In genomic region chr19:54124393-54124792, GRCh38 we compare ENCODE assay signal across 22 cellular contexts. TPM values are rescaled to one million over a fixed set of nuclear protein-coding genes. Genes with fewer than 3 reads are reported as not detected.
DNase-seq lines count a peak whose midpoint lies in the region; ATAC-seq, FAIRE-seq and TF ChIP-seq lines count a peak whose summit lies in the region.
"Had no signal": no experiment of that assay in that cellular context is flagged by ENCODE, and none has a peak within 500 bp of the region (broad histone marks: within the 10 kb centered on the region; RNA-seq: fewer than 3 reads in every experiment).

No MANE protein-coding gene starts in this region.

- no peak overlapping the region for H2BK5ac ChIP-seq in neuronal stem cell (ENCODE audit: low read length)

- no peak overlapping the region for H2BK15ac ChIP-seq in neuronal stem cell (ENCODE audit: low read length)

- no peak overlapping the region for H3K14ac ChIP-seq in neuronal stem cell (ENCODE audit: low read length)

- H2BK120ac ChIP-seq in neuronal stem cell (ENCODE audit: low read depth, low read length) = no peak overlapping the region

- DNase-seq in H7 = peak; percentile 55
- DNase-seq in K562 (ENCODE audit: extremely low read depth in 1 of 4, low spot score in 3 of 4) = no peak
- DNase-seq in neuronal stem cell (ENCODE audit: low spot score) = no peak
- DNase-seq in activated CD4-positive, alpha-beta T cell treated with anti-CD3 and anti-CD28 coated beads, Interleukin-2, amount 50 U/mL, for 4 hours = no peak
- no peak for DNase-seq in inferior parietal cortex (ENCODE audit: extremely low spot score)
- DNase-seq: AML-193; Caco-2; Calu3; CD4-positive, alpha-beta T cell; CD8-positive, alpha-beta T cell; DMS79 treated with DMSO at 0.1 percent for 48 hours; GF-D8 had no signal

- no peaks in the 10 kb centered on the region for H4K20me1 ChIP-seq in K562 (replicated peaks; ENCODE audit: control insufficient read depth, insufficient read depth, low read length)

- H2AFZ ChIP-seq in K562 (ENCODE audit: low read depth, low read length) (no peak overlapping the region), neuronal stem cell (ENCODE audit: low read length) (no peak overlapping the region)

- no peaks in the 10 kb centered on the region for H3K9me1 ChIP-seq in K562 (ENCODE audit: control insufficient read depth, insufficient read depth, low read length)

- H3K9me3 ChIP-seq in K562 (replicated peaks; ENCODE audit: control insufficient read depth, insufficient read depth, low read depth, low read length) (no peaks in the 10 kb centered on the region), neuronal stem cell (replicated peaks in 1 of 2; ENCODE audit: control insufficient read depth in 2 of 2, insufficient read depth in 1 of 2, low read depth in 1 of 2, low read length in 2 of 2) (no peaks in the 10 kb centered on the region)
- H3K9me3 ChIP-seq: A549; BLaER1 treated with 17β-estradiol and CSF1 and Interleukin-3, amounts not matched to agents 10 nM and 100 nM; Caco-2 had no signal

- WGBS in K562 (ENCODE audit: insufficient coverage, low coverage, missing lambda C conversion rate) = 96% methylated on average over 9 of the region's 19 CpGs
- WGBS in neuronal stem cell (ENCODE audit: extremely low coverage in 2 of 2, insufficient read length in 2 of 2, insufficient replicate concordance in 1 of 2), 2 donors = no CpG with 5 or more reads among the region's 19 CpGs

- H4K8ac ChIP-seq in neuronal stem cell (ENCODE audit: low read depth, low read length) = no peak overlapping the region

- H3K27me3 ChIP-seq in H7 (ENCODE audit: control insufficient read depth, insufficient read depth, low read length) = no peaks in the 10 kb centered on the region
- no peaks in the 10 kb centered on the region for H3K27me3 ChIP-seq in K562 (ENCODE audit: control insufficient read depth in 2 of 2, insufficient read depth in 2 of 2, low read length in 2 of 2)
- no peaks in the 10 kb centered on the region for H3K27me3 ChIP-seq in neuronal stem cell (ENCODE audit: control insufficient read depth in 3 of 3, insufficient read depth in 3 of 3, low read depth in 1 of 3, low read length in 3 of 3)
- H3K27me3 ChIP-seq: BLaER1 treated with 17β-estradiol and CSF1 and Interleukin-3, amounts not matched to agents 10 nM and 100 nM had no signal

- H3K79me1 ChIP-seq in neuronal stem cell (ENCODE audit: low read depth, low read length) = peaks cover 1% of the 10 kb centered on the region

- no peak overlapping the region for H3K4me2 ChIP-seq in K562 (ENCODE audit: insufficient read depth, low read length)
- H3K4me2 ChIP-seq in neuronal stem cell (ENCODE audit: insufficient read depth, low read length, poor library complexity, severe bottlenecking) = no peak overlapping the region
- H3K4me2 ChIP-seq: A549; BLaER1 treated with 17β-estradiol and CSF1 and Interleukin-3, amounts not matched to agents 10 nM and 100 nM had no signal

- no peak overlapping the region for H3K4me3 ChIP-seq in H7 (ENCODE audit: insufficient read depth, low read depth, low read length)
- H3K4me3 ChIP-seq in K562 = no peak overlapping the region
- H3K4me3 ChIP-seq in neuronal stem cell (ENCODE audit: low read length in 2 of 2) = no peak overlapping the region
- H3K4me3 ChIP-seq: A549; BLaER1 treated with 17β-estradiol and CSF1 and Interleukin-3, amounts not matched to agents 10 nM and 100 nM had no signal

- no peak for ATAC-seq in K562
- ATAC-seq: A549; CD8-positive, alpha-beta T cell had no signal

- no peak overlapping the region for H2BK12ac ChIP-seq in neuronal stem cell (ENCODE audit: low read length)

- peak overlapping the region; percentile 65 for H3K23ac ChIP-seq in neuronal stem cell (ENCODE audit: low read depth, low read length, poor library complexity)

- H3K9ac ChIP-seq in K562 (ENCODE audit: insufficient read depth in 1 of 2, low read depth in 2 of 2, low read length in 2 of 2) = peak overlapping the region in 1 of 2 experiments; percentile 35; a peak in 1 of 4 replicates
- H3K9ac ChIP-seq in neuronal stem cell (ENCODE audit: low read depth, low read length, poor library complexity) = peak overlapping the region; percentile 30
- H3K9ac ChIP-seq: BLaER1 treated with 17β-estradiol and CSF1 and Interleukin-3, amounts not matched to agents 10 nM and 100 nM had no signal

- POLR2A ChIA-PET in K562 (lab: Yijun Ruan, JAX) = interaction anchor here (1.9 to 2.0 kb wide), 2 partner anchors 9 to 12 kb away, joined by 9 to 13 read pairs; partner anchors contain the start of genes PRPF31 and TFPT

- no peak overlapping the region for H3K27ac ChIP-seq in K562 (ENCODE audit: extremely low read depth, low read depth, low read length)
- H3K27ac ChIP-seq in neuronal stem cell (replicated peaks; ENCODE audit: low read length) = no peak overlapping the region
- H3K27ac ChIP-seq: 22Rv1; A549; BLaER1 treated with 17β-estradiol and CSF1 and Interleukin-3, amounts not matched to agents 10 nM and 100 nM; C4-2B had no signal

- CTCF ChIA-PET in K562 (lab: Yijun Ruan, JAX; ENCODE audit: low intra/inter-chr PET ratio) = no interaction called here

- in situ Hi-C loops in K562 (cut with MboI) = no loop called here

- H3K4me1 ChIP-seq in K562 (replicated peaks in 1 of 2; ENCODE audit: control insufficient read depth in 2 of 2, insufficient read depth in 2 of 2, low read length in 2 of 2) (no peaks in the 10 kb centered on the region; a peak in 1 of 5 replicates), neuronal stem cell (ENCODE audit: control insufficient read depth in 2 of 2, insufficient read depth in 1 of 2, low read depth in 1 of 2, low read length in 2 of 2) (no peaks in the 10 kb centered on the region)
- H3K4me1 ChIP-seq: A549; BLaER1 treated with 17β-estradiol and CSF1 and Interleukin-3, amounts not matched to agents 10 nM and 100 nM; Caco-2 had no signal

- intact Hi-C loops in K562 (cut with micrococcal nuclease) = no loop called here

- H3K4ac ChIP-seq in neuronal stem cell (ENCODE audit: low read length) = no peak overlapping the region

- no peak for TF ChIP-seq EP300 in K562 (IDR thresholded peaks at IDR 0.05; ENCODE audit: low read length)

- H3K18ac ChIP-seq in neuronal stem cell (ENCODE audit: low read length) = no peak overlapping the region

- H3K36me3 ChIP-seq in H7 (replicated peaks; ENCODE audit: control insufficient read depth, insufficient read depth, low read length) (peaks cover 30% of the 10 kb centered on the region), K562 (ENCODE audit: control insufficient read depth, insufficient read depth, low read length) (peaks cover 87% of the 10 kb centered on the region; the same call in 2 of the 3 replicates), neuronal stem cell (replicated peaks in 1 of 2; ENCODE audit: control insufficient read depth in 2 of 2, insufficient read depth in 2 of 2, low read length in 2 of 2) (peaks cover 59 to 92% of the 10 kb centered on the region in 2 donors)

- H4K91ac ChIP-seq in neuronal stem cell (ENCODE audit: low read depth, low read length, poor library complexity) = no peak overlapping the region

- no peak for TF ChIP-seq POLR2A in K562 (conservative IDR thresholded peaks at IDR 0.05)

- FAIRE-seq in K562 (lab: Jason Lieb, UNC) = no peak
- FAIRE-seq: A549, D721Med, G401.6, GM12891, GM19239 had no signal

- no peak overlapping the region for H2AK5ac ChIP-seq in neuronal stem cell (ENCODE audit: low read depth, low read length)

- BruUV-seq in K562 (replicated peaks; lab: Mats Ljungman, UMichigan) = no TSS peak

- H3K79me2 ChIP-seq in K562 (ENCODE audit: control insufficient read depth, insufficient read depth, low read length) = no peaks in the 10 kb centered on the region

- TF ChIP-seq CTCF in K562 (IDR thresholded peaks at IDR 0.05 in 2 of 3, conservative IDR thresholded peaks at IDR 0.05 in 1 of 3; ENCODE audit: insufficient read depth in 2 of 3, low read depth in 1 of 3, low read length in 3 of 3) = no peak

- no peak for TF ChIP-seq RAD21 in K562 (CRISPR knock-in tag; conservative IDR thresholded peaks at IDR 0.05 in 1 of 2, IDR thresholded peaks at IDR 0.05 in 1 of 2)

RNA-seq across cellular contexts. Expression of gene PRPF31, which starts 8.8 kb away (rescaled TPM):
- 81.7 and 100 TPM in 2 replicates for total RNA-seq in H7 (2014; rRNA removed; shearing (Covaris generic))
- 64.2 and 115 TPM in 2 replicates for total RNA-seq in K562 (2011; cell fraction: chromatin; rRNA removed; ENCODE audit: low replicate concordance)
- total RNA-seq in K562 (2011; cell fraction: nucleolus; rRNA removed) = 58.5 and 59.2 TPM in 2 replicates
- 49.8 and 52.4 TPM in 2 replicates for total RNA-seq in K562 (2011; cell fraction: nucleoplasm; rRNA removed)
- 75.1 and 81.4 TPM in 2 replicates for total RNA-seq in K562 (2014; rRNA removed)
- total RNA-seq in K562 (2014; rRNA removed; fragmentation: Illumina TruSeq; extraction: Trizol) = 46.8 and 52.5 TPM in 2 replicates
- 70.3 and 71.9 TPM in 2 replicates for total RNA-seq in K562 (2015; rRNA removed; fragmentation: Illumina TruSeq; extraction: Trizol)
- 90.3 and 92.2 TPM in 2 replicates for total RNA-seq in K562 (2021)
- 43.4 and 50.4 TPM in 2 replicates for polyA plus RNA-seq in K562 (2011; rRNA removed)
- polyA plus RNA-seq in K562 (2011; cell fraction: cytosol; rRNA removed) = 54.4 and 82.1 TPM in 2 replicates
- 129 and 159 TPM in 2 replicates for polyA plus RNA-seq in K562 (2011; cell fraction: nucleus; rRNA removed)
- 65.4 and 110 TPM in 2 replicates for polyA plus RNA-seq in K562 (2012)
- 84.5 and 109 TPM in 2 replicates for polyA plus RNA-seq in K562 (2014; fragmentation: Illumina TruSeq; extraction: Trizol)
- 10 to 100 TPM in 1 of 2 experiments, 1 to 10 TPM in 1; 5.8 to 12.9 TPM for polyA plus RNA-seq in K562 (2014; fragmentation: Nextera tagmentation; extraction: Ambion mirVana)
- 69.2 and 79.0 TPM in 2 replicates for polyA plus RNA-seq in K562 (2014; rRNA removed)
- 30.9 and 37.8 TPM in 2 replicates for polyA minus RNA-seq in K562 (2011; rRNA and poly(A)+ RNA removed)
- polyA minus RNA-seq in K562 (2011; cell fraction: cytosol; rRNA and poly(A)+ RNA removed) = 21.2 and 29.2 TPM in 2 replicates
- 24.5 and 24.8 TPM in 2 replicates for polyA minus RNA-seq in K562 (2011; cell fraction: nucleus; rRNA and poly(A)+ RNA removed)
- polyA plus RNA-seq in neuronal stem cell (2013, experiment 1 of 2) = 55.5 TPM
- 57.0 TPM for polyA plus RNA-seq in neuronal stem cell (2013, experiment 2 of 2)

RNA-seq across cellular contexts. Expression of gene TFPT, which starts 8.9 kb away (rescaled TPM):
- total RNA-seq in H7 (2014; rRNA removed; shearing (Covaris generic)) = 22.4 and 24.3 TPM in 2 replicates
- total RNA-seq in K562 (2011; cell fraction: chromatin; rRNA removed; ENCODE audit: low replicate concordance) = 4.7 and 8.1 TPM in 2 replicates
- total RNA-seq in K562 (2011; cell fraction: nucleolus; rRNA removed) = 3.7 and 4.8 TPM in 2 replicates
- total RNA-seq in K562 (2011; cell fraction: nucleoplasm; rRNA removed) = 5.4 and 5.5 TPM in 2 replicates
- 16.4 and 18.1 TPM in 2 replicates for total RNA-seq in K562 (2014; rRNA removed)
- total RNA-seq in K562 (2014; rRNA removed; fragmentation: Illumina TruSeq; extraction: Trizol) = 3.7 and 5.5 TPM in 2 replicates
- total RNA-seq in K562 (2015; rRNA removed; fragmentation: Illumina TruSeq; extraction: Trizol) = 14.4 and 14.9 TPM in 2 replicates
- 12.3 and 15.0 TPM in 2 replicates for total RNA-seq in K562 (2021)
- polyA plus RNA-seq in K562 (2011; rRNA removed) = 4.9 and 5.8 TPM in 2 replicates
- polyA plus RNA-seq in K562 (2011; cell fraction: cytosol; rRNA removed) = 6.6 and 10.5 TPM in 2 replicates
- 3.6 and 5.1 TPM in 2 replicates for polyA plus RNA-seq in K562 (2011; cell fraction: nucleus; rRNA removed)
- polyA plus RNA-seq in K562 (2012) = 12.2 and 16.4 TPM in 2 replicates
- 9.2 and 13.3 TPM in 2 replicates for polyA plus RNA-seq in K562 (2014; fragmentation: Illumina TruSeq; extraction: Trizol)
- 1 to 10 TPM in 1 of 2 experiments, under 1 TPM in 1; 0.72 to 1.6 TPM for polyA plus RNA-seq in K562 (2014; fragmentation: Nextera tagmentation; extraction: Ambion mirVana)
- 15.9 and 16.2 TPM in 2 replicates for polyA plus RNA-seq in K562 (2014; rRNA removed)
- polyA minus RNA-seq in K562 (2011; rRNA and poly(A)+ RNA removed) = 1.3 and 2.2 TPM in 2 replicates
- 6.0 TPM in 2 replicates for polyA minus RNA-seq in K562 (2011; cell fraction: cytosol; rRNA and poly(A)+ RNA removed)
- polyA minus RNA-seq in K562 (2011; cell fraction: nucleus; rRNA and poly(A)+ RNA removed) = 1.1 and 3.6 TPM in 2 replicates
- 13.8 TPM for polyA plus RNA-seq in neuronal stem cell (2013, experiment 1 of 2)
- polyA plus RNA-seq in neuronal stem cell (2013, experiment 2 of 2) = 14.2 TPM

RNA-seq across cellular contexts. Expression of gene CNOT3, which starts 13.2 kb away (rescaled TPM):
- total RNA-seq in H7 (2014; rRNA removed; shearing (Covaris generic)) = 17.0 and 24.9 TPM in 2 replicates
- total RNA-seq in K562 (2011; cell fraction: chromatin; rRNA removed; ENCODE audit: low replicate concordance) = 79.4 and 81.7 TPM in 2 replicates
- total RNA-seq in K562 (2011; cell fraction: nucleolus; rRNA removed) = 23.0 and 23.3 TPM in 2 replicates
- total RNA-seq in K562 (2011; cell fraction: nucleoplasm; rRNA removed) = 36.7 and 42.3 TPM in 2 replicates
- total RNA-seq in K562 (2014; rRNA removed) (16.3 and 17.5 TPM in 2 replicates), K562 (2014; rRNA removed; fragmentation: Illumina TruSeq; extraction: Trizol) (9.9 and 10.7 TPM in 2 replicates), K562 (2015; rRNA removed; fragmentation: Illumina TruSeq; extraction: Trizol) (9.4 and 10.7 TPM in 2 replicates), K562 (2021) (51.4 and 60.4 TPM in 2 replicates)
- polyA plus RNA-seq in K562 (2011; rRNA removed) (5.6 and 8.7 TPM in 2 replicates), K562 (2014; fragmentation: Illumina TruSeq; extraction: Trizol) (56.5 and 63.4 TPM in 2 replicates), K562 (2014; fragmentation: Nextera tagmentation; extraction: Ambion mirVana) (under 1 TPM; 0.27 to 0.46 TPM), K562 (2014; rRNA removed) (17.3 and 21.3 TPM in 2 replicates)
- 7.9 and 9.0 TPM in 2 replicates for polyA plus RNA-seq in K562 (2011; cell fraction: cytosol; rRNA removed)
- 18.6 and 27.5 TPM in 2 replicates for polyA plus RNA-seq in K562 (2011; cell fraction: nucleus; rRNA removed)
- 39.2 and 52.8 TPM in 2 replicates for polyA plus RNA-seq in K562 (2012)
- 25.4 and 28.9 TPM in 2 replicates for polyA minus RNA-seq in K562 (2011; rRNA and poly(A)+ RNA removed)
- 33.3 and 34.9 TPM in 2 replicates for polyA minus RNA-seq in K562 (2011; cell fraction: cytosol; rRNA and poly(A)+ RNA removed)
- 6.5 and 9.7 TPM in 2 replicates for polyA minus RNA-seq in K562 (2011; cell fraction: nucleus; rRNA and poly(A)+ RNA removed)
- 63.9 TPM for polyA plus RNA-seq in neuronal stem cell (2013, experiment 1 of 2)
- 63.3 TPM for polyA plus RNA-seq in neuronal stem cell (2013, experiment 2 of 2)

RNA-seq across cellular contexts. Expression of gene NDUFA3, which starts 21.7 kb away (rescaled TPM):
- total RNA-seq in H7 (2014; rRNA removed; shearing (Covaris generic)) = 111 and 113 TPM in 2 replicates
- 63.7 and 138 TPM in 2 replicates for total RNA-seq in K562 (2011; cell fraction: chromatin; rRNA removed; ENCODE audit: low replicate concordance)
- total RNA-seq in K562 (2011; cell fraction: nucleolus; rRNA removed) = 73.3 and 80.0 TPM in 2 replicates
- 76.8 and 85.6 TPM in 2 replicates for total RNA-seq in K562 (2011; cell fraction: nucleoplasm; rRNA removed)
- total RNA-seq in K562 (2014; rRNA removed) (49.4 and 122 TPM in 2 replicates), K562 (2014; rRNA removed; fragmentation: Illumina TruSeq; extraction: Trizol) (52.1 and 78.0 TPM in 2 replicates), K562 (2015; rRNA removed; fragmentation: Illumina TruSeq; extraction: Trizol) (157 and 179 TPM in 2 replicates), K562 (2021) (138 and 148 TPM in 2 replicates)
- polyA plus RNA-seq in K562 (2011; rRNA removed) (39.2 and 47.2 TPM in 2 replicates), K562 (2014; fragmentation: Illumina TruSeq; extraction: Trizol) (165 and 175 TPM in 2 replicates), K562 (2014; fragmentation: Nextera tagmentation; extraction: Ambion mirVana) (100 to 1,000 TPM; 221 to 279 TPM), K562 (2014; rRNA removed) (77.9 and 95.9 TPM in 2 replicates)
- polyA plus RNA-seq in K562 (2011; cell fraction: cytosol; rRNA removed) = 43.7 and 92.1 TPM in 2 replicates
- 43.3 and 93.6 TPM in 2 replicates for polyA plus RNA-seq in K562 (2011; cell fraction: nucleus; rRNA removed)
- polyA plus RNA-seq in K562 (2012) = 211 and 383 TPM in 2 replicates
- polyA minus RNA-seq in K562 (2011; rRNA and poly(A)+ RNA removed) = 14.2 and 45.2 TPM in 2 replicates
- polyA minus RNA-seq in K562 (2011; cell fraction: cytosol; rRNA and poly(A)+ RNA removed) = 145 and 167 TPM in 2 replicates
- polyA minus RNA-seq in K562 (2011; cell fraction: nucleus; rRNA and poly(A)+ RNA removed) = 18.0 and 25.4 TPM in 2 replicates
- polyA plus RNA-seq in neuronal stem cell (2013, experiment 1 of 2) = 777 TPM
- polyA plus RNA-seq in neuronal stem cell (2013, experiment 2 of 2) = 754 TPM

RNA-seq across cellular contexts. Expression of gene OSCAR, which starts 23.8 kb away (rescaled TPM):
- 0.66 and 1.8 TPM in 2 replicates for total RNA-seq in H7 (2014; rRNA removed; shearing (Covaris generic))
- 0.63 TPM in 1 of 2 replicates, not detected in the other for total RNA-seq in K562 (2011; cell fraction: chromatin; rRNA removed; ENCODE audit: low replicate concordance)
- total RNA-seq in K562 (2011; cell fraction: nucleolus; rRNA removed) = 0.33 and 0.79 TPM in 2 replicates
- 0.29 and 0.31 TPM in 2 replicates for total RNA-seq in K562 (2011; cell fraction: nucleoplasm; rRNA removed)
- 0.12 TPM in 1 of 2 replicates, not detected in the other for total RNA-seq in K562 (2014; rRNA removed)
- not detected in 2 replicates for total RNA-seq in K562 (2014; rRNA removed; fragmentation: Illumina TruSeq; extraction: Trizol)
- not detected in 2 replicates for total RNA-seq in K562 (2015; rRNA removed; fragmentation: Illumina TruSeq; extraction: Trizol)
- total RNA-seq in K562 (2021) = 0.34 and 0.62 TPM in 2 replicates
- polyA plus RNA-seq in K562 (2011; rRNA removed) = 0.09 and 0.13 TPM in 2 replicates
- polyA plus RNA-seq in K562 (2011; cell fraction: cytosol; rRNA removed) = 0.09 and 0.18 TPM in 2 replicates
- polyA plus RNA-seq in K562 (2011; cell fraction: nucleus; rRNA removed) = 0.31 and 0.37 TPM in 2 replicates
- polyA plus RNA-seq in K562 (2012) = 0.18 and 11.9 TPM in 2 replicates
- polyA plus RNA-seq in K562 (2014; fragmentation: Illumina TruSeq; extraction: Trizol) = 0.09 and 0.11 TPM in 2 replicates
- polyA plus RNA-seq in K562 (2014; fragmentation: Nextera tagmentation; extraction: Ambion mirVana) = not detected
- 0.13 and 0.20 TPM in 2 replicates for polyA plus RNA-seq in K562 (2014; rRNA removed)
- polyA minus RNA-seq in K562 (2011; rRNA and poly(A)+ RNA removed) = 0.24 TPM in 1 of 2 replicates, not detected in the other
- not detected in 2 replicates for polyA minus RNA-seq in K562 (2011; cell fraction: cytosol; rRNA and poly(A)+ RNA removed)
- polyA minus RNA-seq in K562 (2011; cell fraction: nucleus; rRNA and poly(A)+ RNA removed) = not detected in 2 replicates
- polyA plus RNA-seq in neuronal stem cell (2013, experiment 1 of 2) = 0.60 TPM
- 0.46 TPM for polyA plus RNA-seq in neuronal stem cell (2013, experiment 2 of 2)
- total RNA-seq: A172, B cell, Caco-2 had no signal
